Comparison of ENCODE assay signal across 1 cellular context in genomic region chr15:86863226-86863915, GRCh38.
TF ChIP-seq lines count a peak whose summit lies in the region.

No MANE protein-coding gene starts in this region.

TF ChIP-seq in GM23338, 12 proteins besides CTCF, POLR2A, EP300 and RAD21 (continued from another document):
- TF ChIP-seq ETS1 (IDR thresholded peaks at IDR 0.05): no peak
- TF ChIP-seq ZNF331 (CRISPR knock-in tag; IDR thresholded peaks at IDR 0.05; ENCODE audit: low read depth): no peak
- no peak for TF ChIP-seq CREB1 (CRISPR knock-in tag; IDR thresholded peaks at IDR 0.05; ENCODE audit: low read depth)
